ENCODE assay signal across 14 cellular contexts in the genomic region with DNA sequence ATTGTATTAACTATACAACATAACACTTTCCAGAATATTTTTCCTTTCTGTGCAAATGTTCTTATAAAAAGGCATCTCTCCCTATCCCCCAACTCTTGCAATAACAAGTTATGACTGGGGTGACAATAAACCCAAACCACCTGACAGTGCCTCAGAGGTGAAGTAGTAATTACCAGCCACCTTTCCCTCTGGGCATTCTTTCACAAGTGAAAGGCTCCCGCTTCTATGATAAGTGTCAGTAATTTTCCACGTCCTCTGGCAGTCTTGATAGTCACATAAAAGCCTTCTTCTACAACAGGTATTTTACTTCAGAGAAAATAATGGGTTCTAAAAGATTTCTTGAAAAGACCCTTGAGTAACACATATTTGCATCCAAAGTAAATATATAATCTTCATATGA.
"Had no signal": no experiment of that assay in that cellular context is flagged by ENCODE, and none has a peak within 500 bp of the region (broad histone marks: within the 10 kb centered on the region; RNA-seq: fewer than 3 reads in every experiment).

No MANE protein-coding gene starts in this region.

- H3K27me3 Mint-ChIP-seq: activated CD4-positive, alpha-beta T cell treated with anti-CD3 and anti-CD28 coated beads, Interleukin-2, amount 10 ng/mL, durations not matched to agents 7 days and 5 days; memory B cell; stimulated activated naive CD8-positive, alpha-beta T cell treated with anti-CD3 and anti-CD28 coated beads, Interleukin-15, Interleukin-2, amounts not matched to agents 100 ng/mL and 50 ng/mL, for 24 hours had no signal

- DNase-seq: activated CD4-positive, alpha-beta T cell treated with anti-CD3 and anti-CD28 coated beads, Interleukin-2, amount 10 ng/mL, durations not matched to agents 7 days and 5 days; activated CD4-positive, CD25-positive, alpha-beta regulatory T cell; activated naive CD4-positive, alpha-beta T cell treated with anti-CD3 and anti-CD28 coated beads, Interleukin-2, amount 50 U/mL, for 16 hours; adrenal gland; body of pancreas; cerebellar nuclear complex; esophagus squamous epithelium; foreskin fibroblast; nephron progenitor cell; stimulated activated CD4-positive, alpha-beta T cell treated with anti-CD3 and anti-CD28 coated beads, Interleukin-2, amount 100 ng/mL, for 48 hours; stimulated activated CD8-positive, alpha-beta memory T cell treated with anti-CD3 and anti-CD28 coated beads, Interleukin-4, amount 100 ng/mL, for 48 hours; upper lobe of right lung had no signal

- H3K4me1 ChIP-seq: body of pancreas, upper lobe of right lung had no signal

- H3K4me1 Mint-ChIP-seq: activated CD4-positive, alpha-beta T cell treated with anti-CD3 and anti-CD28 coated beads, Interleukin-2, amount 10 ng/mL, durations not matched to agents 7 days and 5 days; memory B cell; nephron progenitor cell had no signal

- H3K27me3 ChIP-seq: adrenal gland, body of pancreas, esophagus squamous epithelium, upper lobe of right lung had no signal

- H3K4me3 Mint-ChIP-seq: activated CD4-positive, alpha-beta T cell treated with anti-CD3 and anti-CD28 coated beads, Interleukin-2, amount 10 ng/mL, durations not matched to agents 7 days and 5 days; memory B cell; nephron progenitor cell; stimulated activated naive CD8-positive, alpha-beta T cell treated with anti-CD3 and anti-CD28 coated beads, Interleukin-15, Interleukin-2, amounts not matched to agents 100 ng/mL and 50 ng/mL, for 24 hours had no signal

- H3K36me3 ChIP-seq: adrenal gland had no signal

- H3K4me3 ChIP-seq: adrenal gland, body of pancreas, esophagus squamous epithelium, upper lobe of right lung had no signal

- H3K27ac Mint-ChIP-seq: activated CD4-positive, alpha-beta T cell treated with anti-CD3 and anti-CD28 coated beads, Interleukin-2, amount 10 ng/mL, durations not matched to agents 7 days and 5 days; memory B cell; nephron progenitor cell; stimulated activated naive CD8-positive, alpha-beta T cell treated with anti-CD3 and anti-CD28 coated beads, Interleukin-15, Interleukin-2, amounts not matched to agents 100 ng/mL and 50 ng/mL, for 24 hours had no signal

- H3K9me3 Mint-ChIP-seq: activated CD4-positive, alpha-beta T cell treated with anti-CD3 and anti-CD28 coated beads, Interleukin-2, amount 10 ng/mL, durations not matched to agents 7 days and 5 days; memory B cell; nephron progenitor cell; stimulated activated naive CD8-positive, alpha-beta T cell treated with anti-CD3 and anti-CD28 coated beads, Interleukin-15, Interleukin-2, amounts not matched to agents 100 ng/mL and 50 ng/mL, for 24 hours had no signal

- H3K9me3 ChIP-seq: adrenal gland, body of pancreas, esophagus squamous epithelium, upper lobe of right lung had no signal

- H3K27ac ChIP-seq: adrenal gland, body of pancreas, esophagus squamous epithelium, upper lobe of right lung had no signal
